In the genomic region with DNA sequence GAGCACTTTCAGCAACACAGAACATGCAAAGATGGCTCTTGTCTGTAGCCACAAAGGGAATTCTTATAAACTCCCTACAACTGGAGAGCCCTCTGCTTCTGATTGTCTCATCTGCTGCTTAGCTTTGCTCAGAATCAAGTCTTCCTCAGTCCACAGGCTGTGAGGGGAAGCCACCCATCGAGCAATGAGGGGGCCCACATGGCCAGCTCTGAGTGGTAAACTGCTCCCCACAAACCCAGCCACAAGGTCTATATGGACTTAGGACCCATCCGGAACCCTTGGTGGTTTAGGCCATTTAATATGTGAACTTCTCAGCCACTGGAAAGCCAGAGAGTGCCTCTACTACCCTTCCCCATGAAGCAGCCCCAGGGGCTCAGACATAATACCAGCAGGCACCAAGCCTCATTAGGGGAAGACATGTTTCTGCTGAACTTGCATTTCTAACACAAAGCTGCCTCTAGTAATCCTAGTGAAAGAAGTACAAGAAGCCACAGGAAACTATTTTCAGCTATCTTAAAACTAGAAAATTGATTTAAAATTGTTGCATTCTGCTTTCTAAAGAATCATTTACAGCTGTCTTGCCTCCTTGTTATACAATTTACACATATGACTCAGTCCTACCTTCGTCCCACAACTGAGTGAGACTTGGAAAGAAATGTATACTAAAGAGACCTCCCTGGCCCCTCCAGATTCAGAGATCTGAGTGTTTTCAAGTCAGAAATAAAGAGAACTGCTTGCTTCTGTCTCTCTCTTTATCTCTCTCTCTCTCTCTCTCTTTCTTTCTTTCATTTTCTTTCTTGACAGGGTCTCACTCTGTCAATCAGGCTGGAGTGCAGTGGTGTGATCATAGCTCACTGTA, we compare ENCODE assay signal across 1 cellular context.
TF ChIP-seq lines count a peak whose summit lies in the region.

No MANE protein-coding gene starts in this region.

TF ChIP-seq in HEK293, 187 proteins besides CTCF, POLR2A, EP300 and RAD21:
- 0 out of 2 replicates have a peak, but pooled peaks have one; percentile 9 for TF ChIP-seq ZNF677 (tag by site-specific recombination; IDR thresholded peaks at IDR 0.05)
- TF ChIP-seq ZNF596 (tag by site-specific recombination; IDR thresholded peaks at IDR 0.05), result peak; percentile 69; the same call in 1 of the 2 replicates
- TF ChIP-seq, protein P1, sequence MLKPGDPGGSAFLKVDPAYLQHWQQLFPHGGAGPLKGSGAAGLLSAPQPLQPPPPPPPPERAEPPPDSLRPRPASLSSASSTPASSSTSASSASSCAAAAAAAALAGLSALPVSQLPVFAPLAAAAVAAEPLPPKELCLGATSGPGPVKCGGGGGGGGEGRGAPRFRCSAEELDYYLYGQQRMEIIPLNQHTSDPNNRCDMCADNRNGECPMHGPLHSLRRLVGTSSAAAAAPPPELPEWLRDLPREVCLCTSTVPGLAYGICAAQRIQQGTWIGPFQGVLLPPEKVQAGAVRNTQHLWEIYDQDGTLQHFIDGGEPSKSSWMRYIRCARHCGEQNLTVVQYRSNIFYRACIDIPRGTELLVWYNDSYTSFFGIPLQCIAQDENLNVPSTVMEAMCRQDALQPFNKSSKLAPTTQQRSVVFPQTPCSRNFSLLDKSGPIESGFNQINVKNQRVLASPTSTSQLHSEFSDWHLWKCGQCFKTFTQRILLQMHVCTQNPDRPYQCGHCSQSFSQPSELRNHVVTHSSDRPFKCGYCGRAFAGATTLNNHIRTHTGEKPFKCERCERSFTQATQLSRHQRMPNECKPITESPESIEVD (tag by site-specific recombination; IDR thresholded peaks at IDR 0.05), result no peak
TF ChIP-seq in HEK293: peak in this region for 2.
